23 cellular contexts compared by ENCODE assay signal in the genomic region with DNA sequence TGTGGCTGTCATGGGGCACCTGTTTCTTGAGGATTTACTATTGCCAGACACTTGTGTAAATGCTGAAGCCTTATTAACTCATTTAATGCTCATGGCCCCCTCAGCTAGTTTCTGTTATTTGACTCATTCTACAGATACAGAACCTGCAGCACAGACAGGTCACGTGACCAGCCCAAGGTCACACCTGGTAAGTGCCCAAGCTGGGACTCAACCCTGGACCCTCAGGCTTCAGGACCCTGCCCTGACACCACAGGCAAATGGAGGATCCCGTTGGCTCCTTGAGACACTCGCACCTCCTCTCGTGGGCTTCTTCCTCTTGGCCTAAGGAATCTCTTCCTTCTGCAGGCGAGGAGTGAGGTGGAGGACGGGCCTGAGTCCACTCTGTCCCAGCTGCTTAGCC.
"Had no signal": no experiment of that assay in that cellular context is flagged by ENCODE, and none has a peak within 500 bp of the region (broad histone marks: within the 10 kb centered on the region; RNA-seq: fewer than 3 reads in every experiment).

No MANE protein-coding gene starts in this region.

- H3K4me2 ChIP-seq: SK-N-SH had no signal

- H3K9me3 ChIP-seq: SJCRH30, SK-N-SH had no signal

- H3K27ac ChIP-seq: SJCRH30, VCaP had no signal

- H3K27me3 ChIP-seq: SJCRH30 had no signal

- H3K9ac ChIP-seq: SK-N-SH had no signal

- ATAC-seq: activated T-cell treated with anti-CD3 and anti-CD28 coated beads, Interleukin-2, amount 50 U/mL, for 4 hours; Panc1 had no signal

- DNase-seq: activated CD4-positive, alpha-beta memory T cell treated with anti-CD3 and anti-CD28 coated beads for 36 hours; activated CD4-positive, alpha-beta T cell treated with anti-CD3 and anti-CD28 coated beads, Interleukin-2, amount 10 ng/mL, durations not matched to agents 7 days and 5 days; activated CD4-positive, CD25-positive, alpha-beta regulatory T cell; activated CD8-positive, alpha-beta memory T cell treated with anti-CD3 and anti-CD28 coated beads for 24 hours; activated gamma-delta T cell treated with Interleukin-2 at 50 U/mL for 16 hours; activated naive CD4-positive, alpha-beta T cell treated with anti-CD3 and anti-CD28 coated beads, Interleukin-2, amount 10 ng/mL, durations not matched to agents 7 days and 5 days; activated naive CD8-positive, alpha-beta T cell treated with anti-CD3 and anti-CD28 coated beads for 36 hours; activated T-cell treated with anti-CD3 and anti-CD28 coated beads, Interleukin-2, amount 50 U/mL, for 4 hours; caudate nucleus; Kasumi-1; KBM-7; NCI-H1048; NCI-H2029 treated with DMSO at 0.1 percent for 48 hours; NCI-H69; NK-92 treated with Interleukin-12 subunit alpha and Interleukin-12 subunit beta, amount 100 ng/mL, for 24 hours; OCI-M1; Right ventricle myocardium superior; RPMI8226; SJCRH30; SK-N-SH; T-helper 1 cell had no signal

- H3K36me3 ChIP-seq: SJCRH30 had no signal

- H3K4me3 ChIP-seq: SJCRH30 had no signal
